ENCODE assay signal across 24 cellular contexts in the genomic region with DNA sequence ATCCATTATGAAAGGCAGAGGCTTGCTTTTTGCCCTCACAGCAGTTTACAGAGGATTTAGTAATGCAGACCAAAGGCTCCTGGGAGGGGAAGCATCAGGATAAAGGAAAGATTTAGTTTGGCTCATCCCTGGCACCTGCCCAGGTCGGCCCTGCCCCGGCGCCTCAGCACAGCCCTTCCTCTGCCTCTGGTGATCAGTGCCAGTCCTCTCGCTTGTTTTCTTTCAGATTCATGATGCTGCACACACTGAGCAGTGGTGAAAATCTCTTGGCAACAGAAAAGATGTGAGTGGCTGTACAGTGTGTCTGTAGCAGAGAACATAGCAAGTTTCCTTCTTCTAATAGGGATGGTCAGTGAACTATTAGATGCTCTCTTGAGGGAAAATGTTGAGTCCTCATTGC.
DNase-seq lines count a peak whose midpoint lies in the region; ATAC-seq and TF ChIP-seq lines count a peak whose summit lies in the region.
"Had no signal": no experiment of that assay in that cellular context is flagged by ENCODE, and none has a peak within 500 bp of the region (broad histone marks: within the 10 kb centered on the region; RNA-seq: fewer than 3 reads in every experiment).

No MANE protein-coding gene starts in this region.

- H3K27me3 ChIP-seq in transverse colon, result no peaks in the 10 kb centered on the region
- H3K27me3 ChIP-seq: BLaER1, upper lobe of left lung had no signal

- 50 to 53% methylated on average over 4 of the region's 4 CpGs for WGBS in transverse colon (ENCODE audit: low coverage in 1 of 2), 2 donors

- peak overlapping the region in 3 of 4 donors; percentile 15 to 75 (median 67) for H3K27ac ChIP-seq in transverse colon
- H3K27ac ChIP-seq: A549, BLaER1, skin epidermis, upper lobe of left lung had no signal

- no peak for TF ChIP-seq CTCF in transverse colon (IDR thresholded peaks at IDR 0.05)

- TF ChIP-seq POLR2A in transverse colon (IDR thresholded peaks at IDR 0.05), result no peak

- intact Hi-C loops in transverse colon (cut with DNase I; ENCODE audit: low total_unique reads), result loop anchor here (10.0 kb wide), 1 partner anchor 331 kb away; no protein-coding TSS in a partner anchor

- no peak for ATAC-seq in left lobe of liver
- no peak for ATAC-seq in GM18520 (IDR thresholded peaks at IDR 0.05; ENCODE audit: unreplicated experiment)
- ATAC-seq: A549; natural killer cell treated with Interleukin-12 subunit alpha and Interleukin-12 subunit beta and Interleukin-15 and Interleukin-18, amount 100 ng/mL, for 72 hours; SK-N-SH treated with all-trans-retinoic acid at 6 μM for 48 hours had no signal

- no peak overlapping the region for H3K4me3 ChIP-seq in transverse colon
- H3K4me3 ChIP-seq: A549, BLaER1, skin epidermis, upper lobe of left lung had no signal

- peak; percentile 48 for DNase-seq in NCI-H345 (lab: John Stamatoyannopoulos, UW)
- no peak for DNase-seq in NCI-H345 treated with DMSO at 0.1 percent for 48 hours (lab: John Stamatoyannopoulos, UW; ENCODE audit: unreplicated experiment)
- DNase-seq in NCI-H69 (lab: John Stamatoyannopoulos, UW), result peak; percentile 63
- peak; percentile 51 for DNase-seq in mucosa of gallbladder (ENCODE audit: low spot score)
- peak; percentile 44 for DNase-seq in transverse colon
- DNase-seq in left lobe of liver (ENCODE audit: low spot score), result no peak
- no peak for DNase-seq in T-helper 2 cell
- DNase-seq: activated CD4-positive, alpha-beta memory T cell treated with anti-CD3 and anti-CD28 coated beads for 36 hours; activated CD4-positive, CD25-positive, alpha-beta regulatory T cell; activated T-cell treated with anti-CD3 and anti-CD28 coated beads for 4 hours; foreskin melanocyte; HFFc6; kidney; NCI-H1105 treated with DMSO at 0.1 percent for 48 hours; posterior cingulate gyrus; stimulated activated naive CD4-positive, alpha-beta T cell treated with Interleukin-2 at 50 U/mL for 16 hours; T1000 had no signal

- in situ Hi-C loops in transverse colon (cut with MboI; ENCODE audit: low pct_ligation_motif_present in 1 of 4, low pct_unique_long_range_greater_than_20kb in 1 of 4, low sequenced_read_pairs in 3 of 4), result no loop called here

- H3K4me1 ChIP-seq in transverse colon, result peaks cover 0 to 9% (median 4%) of the 10 kb centered on the region in 4 donors
- H3K4me1 ChIP-seq: A549, BLaER1, upper lobe of left lung had no signal

- H3K9me3 ChIP-seq in transverse colon, result no peaks in the 10 kb centered on the region
- H3K9me3 ChIP-seq: A549, BLaER1, upper lobe of left lung had no signal

- H3K36me3 ChIP-seq in transverse colon, result no peaks in the 10 kb centered on the region
- H3K36me3 ChIP-seq: BLaER1, upper lobe of left lung had no signal

- no peak for TF ChIP-seq EP300 in transverse colon (IDR thresholded peaks at IDR 0.05; ENCODE audit: low read depth)

Comparison
In these comparisons a context has a peak if more than half of its experiments do, and no peak if none do; other contexts are left out.
1. DNase-seq: peak in NCI-H345 (single experiment), NCI-H69 (single experiment), mucosa of gallbladder (single experiment) and transverse colon (single experiment); none in NCI-H345 treated with DMSO at 0.1 percent for 48 hours (single experiment), left lobe of liver (single experiment) and T-helper 2 cell (0 of 5).